19 cellular contexts compared by ENCODE assay signal in genomic region chr17:41650794-41651624, GRCh38. TPM values are rescaled to one million over a fixed set of nuclear protein-coding genes. Genes with fewer than 3 reads are reported as not detected.
DNase-seq lines count a peak whose midpoint lies in the region; ATAC-seq and TF ChIP-seq lines count a peak whose summit lies in the region.
"Had no signal": no experiment of that assay in that cellular context is flagged by ENCODE, and none has a peak within 500 bp of the region (broad histone marks: within the 10 kb centered on the region; RNA-seq: fewer than 3 reads in every experiment).

No MANE protein-coding gene starts in this region.

- TF ChIP-seq CTCF in coronary artery (IDR thresholded peaks at IDR 0.05) (no peak), mucosa of descending colon (IDR thresholded peaks at IDR 0.05) (no peak), spleen (IDR thresholded peaks at IDR 0.05 in 8 of 11, conservative IDR thresholded peaks at IDR 0.05 in 3 of 11) (no peak)

- no peak for TF ChIP-seq POLR2A in spleen (IDR thresholded peaks at IDR 0.05)

- H3K27me3 ChIP-seq in H7 (ENCODE audit: control insufficient read depth, insufficient read depth, low read length) (peaks cover 3% of the 10 kb centered on the region; the same call in 1 of the 2 replicates), spleen (replicated peaks in 1 of 7) (no peaks in the 10 kb centered on the region)
- H3K27me3 ChIP-seq: adrenal gland had no signal

- peaks cover 70% of the 10 kb centered on the region for H3K4me1 ChIP-seq in mucosa of descending colon (ENCODE audit: low read depth)
- H3K4me1 ChIP-seq in spleen: peaks cover 10 to 24% (median 14%) of the 10 kb centered on the region in 6 donors

- peak overlapping the region; percentile 25 to 80 for H3K27ac ChIP-seq in coronary artery
- H3K27ac ChIP-seq in spleen: no peak overlapping the region
- H3K27ac ChIP-seq: GM23248 had no signal

- peak; percentile 63 for DNase-seq in H7
- DNase-seq in coronary artery (ENCODE audit: low spot score): no peak
- peak in 2 of 3 donors; percentile 55 to 61 for DNase-seq in mucosa of descending colon
- DNase-seq in spleen: peak; percentile 67
- no peak for DNase-seq in NOMO-1 treated with dmso at 0.1 percent for 144 hours (lab: John Stamatoyannopoulos, UW; ENCODE audit: unreplicated experiment)
- no peak for DNase-seq in NCI-H1092 (lab: John Stamatoyannopoulos, UW)
- no peak for DNase-seq in AML-193 (lab: John Stamatoyannopoulos, UW)
- no peak for DNase-seq in hippocampal formation (lab: John Stamatoyannopoulos, UW)
- DNase-seq: ACHN; activated B cell treated with CpG ODN at 0.5 μM for 24 hours; activated CD8-positive, alpha-beta memory T cell treated with anti-CD3 and anti-CD28 coated beads for 24 hours; adrenal gland; glutamatergic neuron; GM23248; midbrain; NCI-H748 treated with DMSO at 0.1 percent for 48 hours; T-helper 1 cell had no signal

- H3K36me3 ChIP-seq in H7 (replicated peaks; ENCODE audit: control insufficient read depth, insufficient read depth, low read length) (no peaks in the 10 kb centered on the region), mucosa of descending colon (ENCODE audit: low read depth) (no peaks in the 10 kb centered on the region), spleen (no peaks in the 10 kb centered on the region)
- H3K36me3 ChIP-seq: adrenal gland had no signal

- no peaks in the 10 kb centered on the region for H3K9me3 ChIP-seq in mucosa of descending colon
- no peaks in the 10 kb centered on the region for H3K9me3 ChIP-seq in spleen
- H3K9me3 ChIP-seq: adrenal gland had no signal

- intact Hi-C loops in mucosa of descending colon (cut with DNase I, micrococcal nuclease): no loop called here
- intact Hi-C loops in spleen (cut with DNase I; ENCODE audit: low total_unique reads): no loop called here

- H3K4me3 ChIP-seq in H7 (ENCODE audit: insufficient read depth, low read depth, low read length) (no peak overlapping the region), coronary artery (peak overlapping the region; percentile 55), mucosa of descending colon (no peak overlapping the region), spleen (no peak overlapping the region)
- H3K4me3 ChIP-seq: adrenal gland, GM23248 had no signal

- ATAC-seq in mucosa of descending colon: no peak

- 76 to 84% (median 81%) methylated on average over 8 to 15 of the region's 15 CpGs for WGBS in spleen, 5 donors

RNA-seq across cellular contexts. Expression of gene KRT17, which starts 26.6 kb away (rescaled TPM):
- 0.07 TPM in 1 of 2 replicates, not detected in the other for total RNA-seq in H7 (2014; rRNA removed; shearing (Covaris generic))
- total RNA-seq in mucosa of descending colon (under 1 TPM in 1 of 3 donors, not detected in 2; 0.76 TPM), spleen (1 to 10 TPM in 1 of 7 donors, not detected in 6; 1.2 TPM)
- polyA plus RNA-seq in spleen: under 1 TPM in 2 of 3 donors, not detected in 1; 0.58 to 0.70 TPM
- total RNA-seq: activated B cell treated with CpG ODN at 0.5 μM for 24 hours had no signal

RNA-seq across cellular contexts. Expression of gene EIF1, which starts 37.7 kb away (rescaled TPM):
- 62.6 and 74.3 TPM in 2 replicates for total RNA-seq in H7 (2014; rRNA removed; shearing (Covaris generic))
- 100 to 1,000 TPM; 547 to 915 (median 566) TPM for total RNA-seq in mucosa of descending colon
- total RNA-seq in spleen: 100 to 1,000 TPM; 313 to 897 (median 665) TPM
- 100 to 1,000 TPM; 560 to 722 (median 560) TPM for polyA plus RNA-seq in spleen

RNA-seq across cellular contexts. Expression of gene KRT16, which starts 38.4 kb away (rescaled TPM):
- not detected in 2 replicates for total RNA-seq in H7 (2014; rRNA removed; shearing (Covaris generic))
- total RNA-seq in mucosa of descending colon: not detected
- total RNA-seq in spleen: not detected
- under 1 TPM in 2 of 3 donors, not detected in 1; 0.07 to 0.19 TPM for polyA plus RNA-seq in spleen
- total RNA-seq: activated B cell treated with CpG ODN at 0.5 μM for 24 hours, cerebellum, endothelial cell of umbilical vein had no signal
- polyA plus RNA-seq: endothelial cell of umbilical vein had no signal

Comparison
In these comparisons a context has a peak if more than half of its experiments do, and no peak if none do; other contexts are left out.
1. DNase-seq: peak in H7 (single experiment), mucosa of descending colon (2 of 3) and spleen (single experiment); none in coronary artery (single experiment), NOMO-1 treated with dmso at 0.1 percent for 144 hours (single experiment), NCI-H1092 (single experiment), AML-193 (0 of 2) and hippocampal formation (0 of 2).
2. H3K27ac ChIP-seq: peak in coronary artery (2 of 2); none in spleen (0 of 8).